21 cellular contexts compared by ENCODE assay signal in the genomic region with DNA sequence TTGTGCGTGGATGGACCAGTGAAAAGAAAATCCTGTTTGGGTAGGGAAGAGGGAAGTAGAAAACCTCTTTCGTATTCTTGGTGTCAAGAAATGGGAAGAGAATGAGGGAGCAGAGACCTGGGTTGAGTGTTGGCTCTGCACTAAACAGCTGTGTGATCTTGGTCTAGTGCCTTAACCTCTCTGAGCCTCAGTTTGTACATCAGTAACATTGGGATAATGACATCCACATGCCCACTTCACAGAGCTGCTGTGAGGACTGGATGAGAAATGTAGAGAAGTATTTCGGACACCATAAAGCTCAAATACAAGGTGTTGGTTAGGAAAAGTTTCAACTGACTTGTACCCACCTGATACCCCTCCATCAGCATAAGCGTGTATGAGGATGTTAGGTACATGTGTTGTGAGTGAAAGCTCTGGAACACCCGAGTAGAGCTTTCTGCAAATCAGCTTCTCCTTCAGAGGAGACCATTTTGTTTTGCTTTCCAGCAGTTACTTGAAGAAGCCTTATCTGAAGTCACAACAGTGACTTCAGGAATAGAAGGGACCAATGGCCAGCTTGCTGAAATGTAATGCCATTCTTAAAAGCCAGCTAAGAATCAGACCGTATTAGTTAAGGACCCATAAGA. TPM values are rescaled to one million over a fixed set of nuclear protein-coding genes. Genes with fewer than 3 reads are reported as not detected.
DNase-seq lines count a peak whose midpoint lies in the region; ATAC-seq, FAIRE-seq and TF ChIP-seq lines count a peak whose summit lies in the region.
"Had no signal": no experiment of that assay in that cellular context is flagged by ENCODE, and none has a peak within 500 bp of the region (broad histone marks: within the 10 kb centered on the region; RNA-seq: fewer than 3 reads in every experiment).

No MANE protein-coding gene starts in this region.

- no TSS peak for BruUV-seq in Panc1 (replicated peaks; lab: Mats Ljungman, UMichigan)
- no TSS peak for BruUV-seq in K562 (replicated peaks; lab: Mats Ljungman, UMichigan)

- FAIRE-seq in K562 (lab: Jason Lieb, UNC) = peak; percentile 82
- FAIRE-seq: GM12892 had no signal

- H3K9me3 Mint-ChIP-seq in osteocyte (ENCODE audit: unreplicated experiment) = no peaks in the 10 kb centered on the region
- no peaks in the 10 kb centered on the region for H3K9me3 Mint-ChIP-seq in stimulated activated naive CD8-positive, alpha-beta T cell treated with anti-CD3 and anti-CD28 coated beads, Interleukin-15, amount 100 ng/mL, for 72 hours
- H3K9me3 Mint-ChIP-seq: CD8-positive, alpha-beta T cell had no signal

- intact Hi-C loops in Panc1 (cut with micrococcal nuclease; ENCODE audit: unreplicated experiment) (no loop called here), K562 (cut with micrococcal nuclease) (no loop called here)

- no peaks in the 10 kb centered on the region for H3K9me3 ChIP-seq in HEK293 (ENCODE audit: control insufficient read depth, insufficient read depth, low read depth, low read length)
- no peaks in the 10 kb centered on the region for H3K9me3 ChIP-seq in Panc1 (ENCODE audit: control insufficient read depth, insufficient read depth, low read depth, low read length)
- no peaks in the 10 kb centered on the region for H3K9me3 ChIP-seq in K562 (replicated peaks; ENCODE audit: control insufficient read depth, insufficient read depth, low read depth, low read length)
- H3K9me3 ChIP-seq: MG63 had no signal

- H3K79me2 ChIP-seq in K562 (ENCODE audit: control insufficient read depth, insufficient read depth, low read length) = no peaks in the 10 kb centered on the region

- TF ChIP-seq CTCF in HEK293 (tag by site-specific recombination; IDR thresholded peaks at IDR 0.05) = no peak
- TF ChIP-seq CTCF in Panc1 (IDR thresholded peaks at IDR 0.05) = no peak
- TF ChIP-seq CTCF in K562 (IDR thresholded peaks at IDR 0.05 in 2 of 3, conservative IDR thresholded peaks at IDR 0.05 in 1 of 3; ENCODE audit: insufficient read depth in 2 of 3, low read depth in 1 of 3, low read length in 3 of 3) = no peak
- no peak for TF ChIP-seq CTCF in osteocyte (IDR thresholded peaks at IDR 0.05)

- H3K27me3 Mint-ChIP-seq in osteocyte (ENCODE audit: unreplicated experiment) = no peaks in the 10 kb centered on the region
- peaks cover 25% of the 10 kb centered on the region for H3K27me3 Mint-ChIP-seq in stimulated activated naive CD8-positive, alpha-beta T cell treated with anti-CD3 and anti-CD28 coated beads, Interleukin-15, amount 100 ng/mL, for 72 hours

- CTCF ChIA-PET in HEK293 (lab: Yijun Ruan, JAX) (interaction anchor here (0.6 to 2.0 kb wide), 13 partner anchors 11 to 404 kb away, joined by 3 to 10 read pairs (median 3); partner anchors contain the start of gene POP7), Panc1 (lab: Charles Lee) (interaction anchor here (0.5 kb wide), 1 partner anchor 807 kb away, joined by 5 read pairs; no protein-coding TSS in a partner anchor), K562 (lab: Yijun Ruan, JAX; ENCODE audit: low intra/inter-chr PET ratio) (interaction anchor here (0.6 to 1.4 kb wide), 2 partner anchors 42 to 513 kb away, joined by 3 read pairs; no protein-coding TSS in a partner anchor)

- TF ChIP-seq POLR2A in K562 (conservative IDR thresholded peaks at IDR 0.05) = no peak

- no peaks in the 10 kb centered on the region for H3K9me1 ChIP-seq in K562 (ENCODE audit: control insufficient read depth, insufficient read depth, low read length)

- peaks cover 61% of the 10 kb centered on the region for H3K4me1 Mint-ChIP-seq in osteocyte (ENCODE audit: unreplicated experiment)
- peaks cover 24% of the 10 kb centered on the region for H3K4me1 Mint-ChIP-seq in stimulated activated naive CD8-positive, alpha-beta T cell treated with anti-CD3 and anti-CD28 coated beads, Interleukin-15, amount 100 ng/mL, for 72 hours

- POLR2A ChIA-PET in HEK293 (lab: Yijun Ruan, JAX) (interaction anchor here (1.1 to 1.2 kb wide), 2 partner anchors 10 to 11 kb away, joined by 3 read pairs; partner anchors contain the start of gene TRIM56), Panc1 (lab: Charles Lee) (interaction anchor here (0.6 to 0.9 kb wide), 2 partner anchors 25 to 72 kb away, joined by 3 to 7 read pairs; no protein-coding TSS in a partner anchor), K562 (lab: Yijun Ruan, JAX) (interaction anchor here (0.6 to 3.9 kb wide), 6 partner anchors 8 to 1261 kb away, joined by 3 to 20 read pairs (median 3); partner anchors contain the start of gene TRIM56)

- H3K27me3 ChIP-seq in Panc1 (ENCODE audit: control insufficient read depth, insufficient read depth, low read length) = no peaks in the 10 kb centered on the region
- no peaks in the 10 kb centered on the region for H3K27me3 ChIP-seq in K562 (ENCODE audit: control insufficient read depth in 2 of 2, insufficient read depth in 2 of 2, low read length in 2 of 2)
- H3K27me3 ChIP-seq: MG63 had no signal

- no peak overlapping the region for H3K27ac ChIP-seq in HEK293 (ENCODE audit: extremely low read depth, low read depth, low read length)
- peak overlapping the region; percentile 73 for H3K27ac ChIP-seq in Panc1 (ENCODE audit: low read length)
- peak overlapping the region; percentile 47 for H3K27ac ChIP-seq in K562 (ENCODE audit: extremely low read depth, low read depth, low read length)
- H3K27ac ChIP-seq in substantia nigra (ENCODE audit: low read depth, low read length, poor library complexity, severe bottlenecking) = no peak overlapping the region
- H3K27ac ChIP-seq: BLaER1 treated with 17β-estradiol and CSF1 and Interleukin-3, amounts not matched to agents 10 nM and 100 nM; GM23248; PC-9 had no signal

- H3K4me3 ChIP-seq in HEK293 (ENCODE audit: low read depth, low read length) = no peak overlapping the region
- H3K4me3 ChIP-seq in Panc1 (ENCODE audit: low read depth in 2 of 2, low read length in 2 of 2) = no peak overlapping the region
- H3K4me3 ChIP-seq in K562 = no peak overlapping the region
- H3K4me3 ChIP-seq: BLaER1 treated with 17β-estradiol and CSF1 and Interleukin-3, amounts not matched to agents 10 nM and 100 nM; GM23248; MG63; PC-9 had no signal

- peak overlapping the region; percentile 47 for H3K4me2 ChIP-seq in K562 (ENCODE audit: insufficient read depth, low read length)
- H3K4me2 ChIP-seq: BLaER1 treated with 17β-estradiol and CSF1 and Interleukin-3, amounts not matched to agents 10 nM and 100 nM; PC-9 had no signal

- H3K27ac Mint-ChIP-seq in osteocyte (ENCODE audit: unreplicated experiment) = peak overlapping the region; percentile 28
- no peak overlapping the region for H3K27ac Mint-ChIP-seq in stimulated activated naive CD8-positive, alpha-beta T cell treated with anti-CD3 and anti-CD28 coated beads, Interleukin-15, amount 100 ng/mL, for 72 hours

- ATAC-seq in Panc1 (no peak), K562 (no peak)
- ATAC-seq in stimulated activated naive CD8-positive, alpha-beta T cell treated with anti-CD3 and anti-CD28 coated beads, Interleukin-15, amount 100 ng/mL, for 72 hours = no peak
- ATAC-seq: CD8-positive, alpha-beta T cell; HCT116; SK-N-SH treated with all-trans-retinoic acid at 6 μM for 48 hours had no signal

- TF ChIP-seq EP300 in K562 (IDR thresholded peaks at IDR 0.05; ENCODE audit: low read length) = peak; percentile 3; the same call in 1 of the 2 replicates

- in situ Hi-C loops in Panc1 (cut with HindIII; ENCODE audit: low pct_unique_long_range_greater_than_20kb, low sequenced_read_pairs) = no loop called here
- in situ Hi-C loops in K562 (cut with MboI) = no loop called here

- H3K36me3 Mint-ChIP-seq in osteocyte (ENCODE audit: unreplicated experiment) = peaks cover 3% of the 10 kb centered on the region

- H3K4me1 ChIP-seq in HEK293 (ENCODE audit: control insufficient read depth, insufficient read depth, low read length) (no peaks in the 10 kb centered on the region), Panc1 (ENCODE audit: control insufficient read depth, insufficient read depth, low read length) (peaks cover 54% of the 10 kb centered on the region), K562 (replicated peaks in 1 of 2; ENCODE audit: control insufficient read depth in 2 of 2, insufficient read depth in 2 of 2, low read length in 2 of 2) (peaks cover 44 to 45% of the 10 kb centered on the region in 2 experiments; a peak in 4 of 5 replicates)

- H2AFZ ChIP-seq in K562 (ENCODE audit: low read depth, low read length) = peak overlapping the region; percentile 73
- H2AFZ ChIP-seq: GM23248, PC-9 had no signal

- no peak overlapping the region for H3K4me3 Mint-ChIP-seq in osteocyte (ENCODE audit: unreplicated experiment)
- H3K4me3 Mint-ChIP-seq in stimulated activated naive CD8-positive, alpha-beta T cell treated with anti-CD3 and anti-CD28 coated beads, Interleukin-15, amount 100 ng/mL, for 72 hours = no peak overlapping the region
- H3K4me3 Mint-ChIP-seq: CD8-positive, alpha-beta T cell had no signal

- no peaks in the 10 kb centered on the region for H3K36me3 ChIP-seq in HEK293 (ENCODE audit: control insufficient read depth in 2 of 2, insufficient read depth in 1 of 2, low read length in 2 of 2)
- no peaks in the 10 kb centered on the region for H3K36me3 ChIP-seq in Panc1 (ENCODE audit: control insufficient read depth, insufficient read depth, low read length)
- no peaks in the 10 kb centered on the region for H3K36me3 ChIP-seq in K562 (ENCODE audit: control insufficient read depth, insufficient read depth, low read length)
- H3K36me3 ChIP-seq: MG63 had no signal

- TF ChIP-seq RAD21 in K562 (CRISPR knock-in tag; conservative IDR thresholded peaks at IDR 0.05 in 1 of 2, IDR thresholded peaks at IDR 0.05 in 1 of 2) = no peak

- DNase-seq in Panc1 (ENCODE audit: low read depth, low spot score) (no peak), K562 (ENCODE audit: extremely low read depth in 1 of 4, low spot score in 3 of 4) (peak in 2 of 4 experiments; percentile 59 to 62), osteocyte (ENCODE audit: extremely low spot score, unreplicated experiment) (no peak), NK-92 (lab: John Stamatoyannopoulos, UW; ENCODE audit: unreplicated experiment) (no peak), substantia nigra (lab: John Stamatoyannopoulos, UW) (no peak)
- DNase-seq in stimulated activated naive CD8-positive, alpha-beta T cell treated with anti-CD3 and anti-CD28 coated beads, Interleukin-15, amount 100 ng/mL, for 72 hours = no peak
- DNase-seq: CD8-positive, alpha-beta T cell; DND-41; GM23248; MG63; NCI-H1436; NCI-H187 treated with DMSO at 0.1 percent for 48 hours; NCI-H2107; NCI-H446 treated with DMSO at 0.1 percent for 48 hours; NCI-H526 treated with DMSO at 0.1 percent for 48 hours; PC-9 had no signal

- peak overlapping the region in 1 of 2 experiments; percentile 27; a peak in 2 of 4 replicates for H3K9ac ChIP-seq in K562 (ENCODE audit: insufficient read depth in 1 of 2, low read depth in 2 of 2, low read length in 2 of 2)
- H3K9ac ChIP-seq: BLaER1 treated with 17β-estradiol and CSF1 and Interleukin-3, amounts not matched to agents 10 nM and 100 nM; GM23248 had no signal

- no peaks in the 10 kb centered on the region for H4K20me1 ChIP-seq in K562 (replicated peaks; ENCODE audit: control insufficient read depth, insufficient read depth, low read length)

- 37% methylated on average over 6 of the region's 6 CpGs for WGBS in K562 (ENCODE audit: insufficient coverage, low coverage, missing lambda C conversion rate)

RNA-seq across cellular contexts. Expression of gene TRIM56, which starts 11.2 kb away (rescaled TPM):
- total RNA-seq in Panc1 (2021; ENCODE audit: unreplicated experiment) (37.4 TPM), K562 (2014; rRNA removed) (13.3 and 13.8 TPM in 2 replicates), K562 (2014; rRNA removed; fragmentation: Illumina TruSeq; extraction: Trizol) (8.2 and 11.6 TPM in 2 replicates), K562 (2015; rRNA removed; fragmentation: Illumina TruSeq; extraction: Trizol) (10.4 and 12.1 TPM in 2 replicates), K562 (2021) (26.6 and 29.7 TPM in 2 replicates), osteocyte (36.5 and 42.2 TPM in 2 replicates)
- polyA plus RNA-seq in Panc1 (2012; ENCODE audit: insufficient read length) = 31.8 TPM
- 30.8 and 42.4 TPM in 2 replicates for total RNA-seq in K562 (2011; cell fraction: chromatin; rRNA removed; ENCODE audit: low replicate concordance)
- total RNA-seq in K562 (2011; cell fraction: nucleolus; rRNA removed) = 23.3 and 25.4 TPM in 2 replicates
- total RNA-seq in K562 (2011; cell fraction: nucleoplasm; rRNA removed) = 26.5 and 28.8 TPM in 2 replicates
- polyA plus RNA-seq in K562 (2011; rRNA removed) (4.5 and 6.4 TPM in 2 replicates), K562 (2014; fragmentation: Illumina TruSeq; extraction: Trizol) (13.3 and 15.1 TPM in 2 replicates), K562 (2014; fragmentation: Nextera tagmentation; extraction: Ambion mirVana) (1 to 10 TPM; 2.0 to 2.7 TPM), K562 (2014; rRNA removed) (10.3 and 12.5 TPM in 2 replicates)
- polyA plus RNA-seq in K562 (2011; cell fraction: cytosol; rRNA removed) = 2.3 and 6.2 TPM in 2 replicates
- polyA plus RNA-seq in K562 (2011; cell fraction: nucleus; rRNA removed) = 5.8 and 11.0 TPM in 2 replicates
- 23.0 and 23.6 TPM in 2 replicates for polyA plus RNA-seq in K562 (2012)
- polyA minus RNA-seq in K562 (2011; rRNA and poly(A)+ RNA removed) = 9.8 and 19.8 TPM in 2 replicates
- 5.8 and 8.5 TPM in 2 replicates for polyA minus RNA-seq in K562 (2011; cell fraction: cytosol; rRNA and poly(A)+ RNA removed)
- polyA minus RNA-seq in K562 (2011; cell fraction: nucleus; rRNA and poly(A)+ RNA removed) = 7.5 and 7.7 TPM in 2 replicates

RNA-seq across cellular contexts. Expression of gene SERPINE1, which starts 30.5 kb away (rescaled TPM):
- total RNA-seq in Panc1 (2021; ENCODE audit: unreplicated experiment) (370 TPM), K562 (2014; rRNA removed) (0.73 and 0.91 TPM in 2 replicates), K562 (2014; rRNA removed; fragmentation: Illumina TruSeq; extraction: Trizol) (0.44 and 0.67 TPM in 2 replicates), K562 (2015; rRNA removed; fragmentation: Illumina TruSeq; extraction: Trizol) (0.22 and 0.23 TPM in 2 replicates), K562 (2021) (0.98 and 1.3 TPM in 2 replicates), osteocyte (266 and 328 TPM in 2 replicates)
- polyA plus RNA-seq in Panc1 (2012; ENCODE audit: insufficient read length) = 482 TPM
- 3.1 and 8.6 TPM in 2 replicates for total RNA-seq in K562 (2011; cell fraction: chromatin; rRNA removed; ENCODE audit: low replicate concordance)
- total RNA-seq in K562 (2011; cell fraction: nucleolus; rRNA removed) = 5.8 and 14.3 TPM in 2 replicates
- 5.1 and 8.0 TPM in 2 replicates for total RNA-seq in K562 (2011; cell fraction: nucleoplasm; rRNA removed)
- polyA plus RNA-seq in K562 (2011; rRNA removed) (2.2 and 4.8 TPM in 2 replicates), K562 (2014; fragmentation: Illumina TruSeq; extraction: Trizol) (1.0 and 1.1 TPM in 2 replicates), K562 (2014; fragmentation: Nextera tagmentation; extraction: Ambion mirVana) (1 to 10 TPM in 1 of 2 experiments, under 1 TPM in 1; 0.89 to 1.6 TPM), K562 (2014; rRNA removed) (0.54 and 0.62 TPM in 2 replicates)
- polyA plus RNA-seq in K562 (2011; cell fraction: cytosol; rRNA removed) = 3.0 and 10.7 TPM in 2 replicates
- polyA plus RNA-seq in K562 (2011; cell fraction: nucleus; rRNA removed) = 1.2 and 5.4 TPM in 2 replicates
- 2.2 and 4.3 TPM in 2 replicates for polyA plus RNA-seq in K562 (2012)
- 1.5 and 6.2 TPM in 2 replicates for polyA minus RNA-seq in K562 (2011; rRNA and poly(A)+ RNA removed)
- polyA minus RNA-seq in K562 (2011; cell fraction: cytosol; rRNA and poly(A)+ RNA removed) = 5.0 and 5.4 TPM in 2 replicates
- 0.44 and 1.6 TPM in 2 replicates for polyA minus RNA-seq in K562 (2011; cell fraction: nucleus; rRNA and poly(A)+ RNA removed)

RNA-seq across cellular contexts. Expression of gene AP1S1, which starts 57.8 kb away (rescaled TPM):
- total RNA-seq in Panc1 (2021; ENCODE audit: unreplicated experiment) (74.2 TPM), K562 (2014; rRNA removed) (149 and 163 TPM in 2 replicates), K562 (2014; rRNA removed; fragmentation: Illumina TruSeq; extraction: Trizol) (68.6 and 77.7 TPM in 2 replicates), K562 (2015; rRNA removed; fragmentation: Illumina TruSeq; extraction: Trizol) (71.8 and 71.9 TPM in 2 replicates), K562 (2021) (89.4 and 91.2 TPM in 2 replicates), osteocyte (52.9 and 57.9 TPM in 2 replicates)
- 152 TPM for polyA plus RNA-seq in Panc1 (2012; ENCODE audit: insufficient read length)
- 16.8 and 29.1 TPM in 2 replicates for total RNA-seq in K562 (2011; cell fraction: chromatin; rRNA removed; ENCODE audit: low replicate concordance)
- total RNA-seq in K562 (2011; cell fraction: nucleolus; rRNA removed) = 29.0 and 30.9 TPM in 2 replicates
- total RNA-seq in K562 (2011; cell fraction: nucleoplasm; rRNA removed) = 25.1 and 27.9 TPM in 2 replicates
- polyA plus RNA-seq in K562 (2011; rRNA removed) (113 and 121 TPM in 2 replicates), K562 (2014; fragmentation: Illumina TruSeq; extraction: Trizol) (79.8 and 104 TPM in 2 replicates), K562 (2014; fragmentation: Nextera tagmentation; extraction: Ambion mirVana) (10 to 100 TPM in 1 of 2 experiments, 1 to 10 TPM in 1; 4.4 to 13.6 TPM), K562 (2014; rRNA removed) (125 and 188 TPM in 2 replicates)
- 106 and 108 TPM in 2 replicates for polyA plus RNA-seq in K562 (2011; cell fraction: cytosol; rRNA removed)
- 56.4 and 60.9 TPM in 2 replicates for polyA plus RNA-seq in K562 (2011; cell fraction: nucleus; rRNA removed)
- 106 and 166 TPM in 2 replicates for polyA plus RNA-seq in K562 (2012)
- 53.4 and 71.7 TPM in 2 replicates for polyA minus RNA-seq in K562 (2011; rRNA and poly(A)+ RNA removed)
- 25.1 and 29.0 TPM in 2 replicates for polyA minus RNA-seq in K562 (2011; cell fraction: cytosol; rRNA and poly(A)+ RNA removed)
- 5.1 and 9.2 TPM in 2 replicates for polyA minus RNA-seq in K562 (2011; cell fraction: nucleus; rRNA and poly(A)+ RNA removed)

Comparison
In these comparisons a context has a peak if more than half of its experiments do, and no peak if none do; other contexts are left out.
1. H3K27ac ChIP-seq: peak in Panc1 (single experiment) and K562 (single experiment); none in HEK293 (single experiment) and substantia nigra (single experiment).
2. RNA of gene SERPINE1, which starts 30.5 kb away (total RNA-seq): 370 TPM in Panc1 (single experiment) and 266 to 328 TPM in osteocyte; 0.22 to 14.3 TPM in K562; every median in the first group is over 10 times any median in the second.